In genomic region chr6:149541139-149541538, GRCh38 we compare ENCODE assay signal across 27 cellular contexts. TPM values are rescaled to one million over a fixed set of nuclear protein-coding genes. Genes with fewer than 3 reads are reported as not detected.
"Had no signal": no experiment of that assay in that cellular context is flagged by ENCODE, and none has a peak within 500 bp of the region (broad histone marks: within the 10 kb centered on the region; RNA-seq: fewer than 3 reads in every experiment).

No MANE protein-coding gene starts in this region.

- H3K4me3 Mint-ChIP-seq: nephron; neural crest cell; stimulated activated memory B cell treated with anti-CD40 and anti-IgM and Interleukin-4, amounts not matched to agents 10 μg/mL and 1 μg/mL and 100 μg/mL, for 72 hours; stimulated activated naive CD8-positive, alpha-beta T cell treated with anti-CD3 and anti-CD28 coated beads, Interleukin-15, amount 100 ng/mL, for 72 hours; type B pancreatic cell had no signal

- H3K27ac ChIP-seq: left lung, lower lobe of right lung, pancreas, psoas muscle, right lobe of liver, tibial nerve, uterus had no signal

- FAIRE-seq: kidney, pancreas had no signal

- H3K9me3 Mint-ChIP-seq: naive thymus-derived CD8-positive, alpha-beta T cell; nephron; neural crest cell; stimulated activated memory B cell treated with anti-CD40 and anti-IgM and Interleukin-4, amounts not matched to agents 10 μg/mL and 1 μg/mL and 100 μg/mL, for 72 hours; stimulated activated naive CD8-positive, alpha-beta T cell treated with anti-CD3 and anti-CD28 coated beads, Interleukin-15, amount 100 ng/mL, for 72 hours; type B pancreatic cell had no signal

- H3K4me3 ChIP-seq: left lung, lower lobe of right lung, pancreas, psoas muscle, right lobe of liver, smooth muscle cell, tibial nerve, uterus had no signal

- H3K9me3 ChIP-seq: left lung, lower lobe of right lung, pancreas, psoas muscle, right lobe of liver, tibial nerve, uterus had no signal

- H3K4me2 ChIP-seq: smooth muscle cell had no signal

- H3K27ac Mint-ChIP-seq: nephron; stimulated activated memory B cell treated with anti-CD40 and anti-IgM and Interleukin-4, amounts not matched to agents 10 μg/mL and 1 μg/mL and 100 μg/mL, for 72 hours; stimulated activated naive CD8-positive, alpha-beta T cell treated with anti-CD3 and anti-CD28 coated beads, Interleukin-15, amount 100 ng/mL, for 72 hours; type B pancreatic cell had no signal

- ATAC-seq: left colon; left lung; lower lobe of right lung; naive thymus-derived CD8-positive, alpha-beta T cell; pancreas; psoas muscle; right lobe of liver; stimulated activated memory B cell treated with anti-CD40 and anti-IgM and Interleukin-4, amounts not matched to agents 10 μg/mL and 1 μg/mL and 100 μg/mL, for 72 hours; stimulated activated naive CD8-positive, alpha-beta T cell treated with anti-CD3 and anti-CD28 coated beads, Interleukin-15, amount 100 ng/mL, for 72 hours had no signal

- DNase-seq: hippocampal formation; kidney; left colon; left lung; lower lobe of right lung; mammary epithelial cell; mesenchymal stem cell; naive thymus-derived CD8-positive, alpha-beta T cell; nucleus accumbens; pancreas; posterior cingulate gyrus; psoas muscle; right lobe of liver; stimulated activated CD4-positive, alpha-beta T cell treated with anti-CD3 and anti-CD28 coated beads, Interleukin-1b, Interleukin-23, amount 100 ng/mL, for 48 hours; stimulated activated CD4-positive, alpha-beta T cell treated with anti-CD3 and anti-CD28 coated beads, Interleukin-2, amount 100 ng/mL, for 48 hours; stimulated activated CD4-positive, alpha-beta T cell treated with anti-CD3 and anti-CD28 coated beads, Interleukin-4, amount 100 ng/mL, for 4 hours; stimulated activated CD8-positive, alpha-beta memory T cell treated with anti-CD3 and anti-CD28 coated beads, Interleukin-4, amount 100 ng/mL, for 48 hours; stimulated activated naive CD4-positive, alpha-beta T cell treated with Interleukin-2 at 50 U/mL for 16 hours; stimulated activated naive CD8-positive, alpha-beta T cell treated with anti-CD3 and anti-CD28 coated beads, Interleukin-15, amount 100 ng/mL, for 72 hours; substantia nigra; uterus had no signal

- H3K27me3 Mint-ChIP-seq: stimulated activated memory B cell treated with anti-CD40 and anti-IgM and Interleukin-4, amounts not matched to agents 10 μg/mL and 1 μg/mL and 100 μg/mL, for 72 hours; stimulated activated naive CD8-positive, alpha-beta T cell treated with anti-CD3 and anti-CD28 coated beads, Interleukin-15, amount 100 ng/mL, for 72 hours; type B pancreatic cell had no signal

RNA-seq across cellular contexts. Expression of gene ZC3H12D, which starts 56.3 kb away (rescaled TPM):
- total RNA-seq: smooth muscle cell had no signal
- polyA plus RNA-seq: smooth muscle cell had no signal
